In genomic region chr1:98386675-98387440, GRCh38 we compare ENCODE assay signal across 23 cellular contexts.
DNase-seq lines count a peak whose midpoint lies in the region; ATAC-seq lines count a peak whose summit lies in the region.
"Had no signal": no experiment of that assay in that cellular context is flagged by ENCODE, and none has a peak within 500 bp of the region (broad histone marks: within the 10 kb centered on the region; RNA-seq: fewer than 3 reads in every experiment).

No MANE protein-coding gene starts in this region.

- no peaks in the 10 kb centered on the region for H3K36me3 Mint-ChIP-seq in stimulated activated effector memory CD8-positive, alpha-beta T cell treated with anti-CD3 and anti-CD28 coated beads, Interleukin-12 subunit alpha, Interleukin-12 subunit beta, amount 100 ng/mL, for 72 hours
- H3K36me3 Mint-ChIP-seq: activated naive CD8-positive, alpha-beta T cell treated with anti-CD3 and anti-CD28 coated beads for 36 hours; brain; type B pancreatic cell had no signal

- H3K9me3 Mint-ChIP-seq in stimulated activated effector memory CD8-positive, alpha-beta T cell treated with anti-CD3 and anti-CD28 coated beads, Interleukin-12 subunit alpha, Interleukin-12 subunit beta, amount 100 ng/mL, for 72 hours = no peaks in the 10 kb centered on the region
- H3K9me3 Mint-ChIP-seq: activated CD4-positive, alpha-beta T cell treated with anti-CD3 and anti-CD28 coated beads, Interleukin-2, amount 10 ng/mL, durations not matched to agents 24 days and 14 days; activated naive CD8-positive, alpha-beta T cell treated with anti-CD3 and anti-CD28 coated beads for 36 hours; brain; type B pancreatic cell had no signal

- DNase-seq in NCI-H748 (lab: John Stamatoyannopoulos, UW; ENCODE audit: unreplicated experiment) (peak; percentile 40), NCI-H748 treated with DMSO at 0.1 percent for 48 hours (lab: John Stamatoyannopoulos, UW) (no peak), NCI-H69 (lab: John Stamatoyannopoulos, UW) (peak; percentile 37), epithelial cell of prostate (ENCODE audit: low read depth, low spot score) (no peak), left cardiac atrium (no peak), NCI-H2029 treated with DMSO at 0.1 percent for 48 hours (lab: John Stamatoyannopoulos, UW) (no peak)
- DNase-seq in stimulated activated effector memory CD8-positive, alpha-beta T cell treated with anti-CD3 and anti-CD28 coated beads, Interleukin-12 subunit alpha, Interleukin-12 subunit beta, amount 100 ng/mL, for 72 hours (ENCODE audit: low spot score in 2 of 2) = no peak
- DNase-seq: activated CD4-positive, alpha-beta T cell treated with anti-CD3 and anti-CD28 coated beads, Interleukin-2, amount 10 ng/mL, durations not matched to agents 24 days and 14 days; activated naive CD8-positive, alpha-beta T cell treated with anti-CD3 and anti-CD28 coated beads for 36 hours; COR-L47; effector memory CD4-positive, alpha-beta T cell; kidney; NCI-H1092 treated with DMSO at 0.1 percent for 48 hours; NCI-H2107; PC-9; SHP77 treated with DMSO at 0.1 percent for 48 hours; stomach had no signal

- no peak overlapping the region for H3K4me3 Mint-ChIP-seq in stimulated activated effector memory CD8-positive, alpha-beta T cell treated with anti-CD3 and anti-CD28 coated beads, Interleukin-12 subunit alpha, Interleukin-12 subunit beta, amount 100 ng/mL, for 72 hours
- H3K4me3 Mint-ChIP-seq: activated CD4-positive, alpha-beta T cell treated with anti-CD3 and anti-CD28 coated beads, Interleukin-2, amount 10 ng/mL, durations not matched to agents 24 days and 14 days; activated naive CD8-positive, alpha-beta T cell treated with anti-CD3 and anti-CD28 coated beads for 36 hours; B cell; T-helper 1 cell treated with Interleukin-12 subunit alpha and Interleukin-12 subunit beta and Interleukin-4 antibody, amounts not matched to agents 30 μg/mL and 1 μg/mL, for 36 hours; type B pancreatic cell had no signal

- H3K27ac ChIP-seq in epithelial cell of prostate = peak overlapping the region; percentile 84
- H3K27ac ChIP-seq: gastroesophageal sphincter, PC-9 had no signal

- peaks cover 29% of the 10 kb centered on the region for H3K4me1 Mint-ChIP-seq in stimulated activated effector memory CD8-positive, alpha-beta T cell treated with anti-CD3 and anti-CD28 coated beads, Interleukin-12 subunit alpha, Interleukin-12 subunit beta, amount 100 ng/mL, for 72 hours

- peak overlapping the region; percentile 24 for H3K27ac Mint-ChIP-seq in stimulated activated effector memory CD8-positive, alpha-beta T cell treated with anti-CD3 and anti-CD28 coated beads, Interleukin-12 subunit alpha, Interleukin-12 subunit beta, amount 100 ng/mL, for 72 hours
- H3K27ac Mint-ChIP-seq: activated CD4-positive, alpha-beta T cell treated with anti-CD3 and anti-CD28 coated beads, Interleukin-2, amount 10 ng/mL, durations not matched to agents 24 days and 14 days; activated naive CD8-positive, alpha-beta T cell treated with anti-CD3 and anti-CD28 coated beads for 36 hours; B cell; T-helper 1 cell treated with Interleukin-12 subunit alpha and Interleukin-12 subunit beta and Interleukin-4 antibody, amounts not matched to agents 30 μg/mL and 1 μg/mL, for 36 hours; type B pancreatic cell had no signal

- intact Hi-C loops in left cardiac atrium (cut with DNase I) = no loop called here

- no peak for ATAC-seq in stimulated activated effector memory CD8-positive, alpha-beta T cell treated with anti-CD3 and anti-CD28 coated beads, Interleukin-12 subunit alpha, Interleukin-12 subunit beta, amount 100 ng/mL, for 72 hours
- ATAC-seq in left cardiac atrium (no peak), GM18502 (IDR thresholded peaks at IDR 0.05; ENCODE audit: poor library complexity, unreplicated experiment) (no peak)
- ATAC-seq: gastroesophageal sphincter had no signal

Comparison
In these comparisons a context has a peak if more than half of its experiments do, and no peak if none do; other contexts are left out.
1. DNase-seq: peak in NCI-H748 (single experiment) and NCI-H69 (single experiment); none in NCI-H748 treated with DMSO at 0.1 percent for 48 hours (single experiment), epithelial cell of prostate (single experiment), stimulated activated effector memory CD8-positive, alpha-beta T cell treated with anti-CD3 and anti-CD28 coated beads, Interleukin-12 subunit alpha, Interleukin-12 subunit beta, amount 100 ng/mL, for 72 hours (0 of 2), left cardiac atrium (single experiment) and NCI-H2029 treated with DMSO at 0.1 percent for 48 hours (single experiment).